9 cellular contexts compared by ENCODE assay signal in the genomic region with DNA sequence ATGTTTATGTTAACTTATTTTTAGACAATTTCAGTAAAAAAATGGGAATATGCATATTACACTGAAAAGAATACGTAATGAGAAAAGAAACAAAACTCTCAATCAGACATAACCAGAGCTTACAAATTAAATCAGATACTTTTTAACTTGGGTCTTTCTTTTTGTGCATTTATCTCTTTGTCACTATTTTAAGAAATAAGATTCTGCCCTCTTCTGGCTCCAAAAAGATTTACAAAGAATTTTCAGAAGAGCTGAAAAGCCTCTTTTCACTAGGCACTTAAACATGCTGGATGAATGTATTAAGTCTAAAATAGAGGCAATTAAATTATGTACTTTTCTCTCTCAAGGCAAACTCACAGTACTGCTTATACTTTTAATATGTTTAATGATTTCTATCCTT. TPM values are rescaled to one million over a fixed set of nuclear protein-coding genes. Genes with fewer than 3 reads are reported as not detected.
DNase-seq lines count a peak whose midpoint lies in the region; FAIRE-seq and TF ChIP-seq lines count a peak whose summit lies in the region.
"Had no signal": no experiment of that assay in that cellular context is flagged by ENCODE, and none has a peak within 500 bp of the region (broad histone marks: within the 10 kb centered on the region; RNA-seq: fewer than 3 reads in every experiment).

No MANE protein-coding gene starts in this region.

- CTCF ChIA-PET in activated CD4-positive, alpha-beta memory T cell treated with anti-CD3 and anti-CD28 coated beads, Interleukin-2, amount 10 ng/mL, durations not matched to agents 7 days and 5 days (lab: Charles Lee), result interaction anchor here (1.6 kb wide), 1 partner anchor 20 kb away, joined by 3 read pairs; no protein-coding TSS in a partner anchor

- H3K4me3 Mint-ChIP-seq in chondrocyte (ENCODE audit: unreplicated experiment), result no peak overlapping the region
- no peak overlapping the region for H3K4me3 Mint-ChIP-seq in nephron progenitor cell
- no peak overlapping the region for H3K4me3 Mint-ChIP-seq in activated CD4-positive, alpha-beta memory T cell treated with anti-CD3 and anti-CD28 coated beads, Interleukin-2, amount 10 ng/mL, durations not matched to agents 7 days and 5 days
- H3K4me3 Mint-ChIP-seq: activated CD4-positive, alpha-beta memory T cell treated with anti-CD3 and anti-CD28 coated beads for 36 hours; IgD-negative memory B cell had no signal

- no peaks in the 10 kb centered on the region for H3K9me3 Mint-ChIP-seq in chondrocyte (ENCODE audit: low read depth)
- no peaks in the 10 kb centered on the region for H3K9me3 Mint-ChIP-seq in nephron progenitor cell
- H3K9me3 Mint-ChIP-seq in activated CD4-positive, alpha-beta memory T cell treated with anti-CD3 and anti-CD28 coated beads, Interleukin-2, amount 10 ng/mL, durations not matched to agents 7 days and 5 days, result no peaks in the 10 kb centered on the region
- H3K9me3 Mint-ChIP-seq: activated CD4-positive, alpha-beta memory T cell treated with anti-CD3 and anti-CD28 coated beads for 36 hours; IgD-negative memory B cell had no signal

- DNase-seq in MV-4-11 (lab: John Stamatoyannopoulos, UW) (peak; percentile 27), chondrocyte (ENCODE audit: low spot score) (no peak), nephron progenitor cell (no peak), T-helper 1 cell (no peak), NCI-H2107 (lab: John Stamatoyannopoulos, UW) (no peak)
- DNase-seq in activated CD4-positive, alpha-beta memory T cell treated with anti-CD3 and anti-CD28 coated beads, Interleukin-2, amount 10 ng/mL, durations not matched to agents 7 days and 5 days, result no peak
- DNase-seq: activated CD4-positive, alpha-beta memory T cell treated with anti-CD3 and anti-CD28 coated beads for 36 hours had no signal

- POLR2A ChIA-PET in activated CD4-positive, alpha-beta memory T cell treated with anti-CD3 and anti-CD28 coated beads, Interleukin-2, amount 10 ng/mL, durations not matched to agents 7 days and 5 days (lab: Charles Lee), result no interaction called here

- H3K27ac Mint-ChIP-seq in chondrocyte (ENCODE audit: unreplicated experiment) (no peak overlapping the region), nephron progenitor cell (no peak overlapping the region)
- H3K27ac Mint-ChIP-seq in activated CD4-positive, alpha-beta memory T cell treated with anti-CD3 and anti-CD28 coated beads, Interleukin-2, amount 10 ng/mL, durations not matched to agents 7 days and 5 days, result no peak overlapping the region
- H3K27ac Mint-ChIP-seq: activated CD4-positive, alpha-beta memory T cell treated with anti-CD3 and anti-CD28 coated beads for 36 hours; IgD-negative memory B cell had no signal

- FAIRE-seq in G401.6 (lab: Jason Lieb, UNC), result peak; percentile 85

- TF ChIP-seq CTCF in chondrocyte (IDR thresholded peaks at IDR 0.05) (peak; percentile 82), nephron progenitor cell (IDR thresholded peaks at IDR 0.05) (peak; percentile 42)

- no peaks in the 10 kb centered on the region for H3K27me3 Mint-ChIP-seq in chondrocyte (ENCODE audit: low read depth)
- H3K27me3 Mint-ChIP-seq in nephron progenitor cell (ENCODE audit: low read depth, poor library complexity), result no peaks in the 10 kb centered on the region
- H3K27me3 Mint-ChIP-seq in activated CD4-positive, alpha-beta memory T cell treated with anti-CD3 and anti-CD28 coated beads, Interleukin-2, amount 10 ng/mL, durations not matched to agents 7 days and 5 days, result no peaks in the 10 kb centered on the region
- H3K27me3 Mint-ChIP-seq: activated CD4-positive, alpha-beta memory T cell treated with anti-CD3 and anti-CD28 coated beads for 36 hours; IgD-negative memory B cell had no signal

- peaks cover 20% of the 10 kb centered on the region for H3K4me1 Mint-ChIP-seq in chondrocyte (ENCODE audit: low read depth)
- H3K4me1 Mint-ChIP-seq in nephron progenitor cell, result no peaks in the 10 kb centered on the region
- no peaks in the 10 kb centered on the region for H3K4me1 Mint-ChIP-seq in activated CD4-positive, alpha-beta memory T cell treated with anti-CD3 and anti-CD28 coated beads, Interleukin-2, amount 10 ng/mL, durations not matched to agents 7 days and 5 days

- peaks cover 11% of the 10 kb centered on the region for H3K36me3 Mint-ChIP-seq in chondrocyte (ENCODE audit: low read depth)
- peaks cover 19% of the 10 kb centered on the region for H3K36me3 Mint-ChIP-seq in nephron progenitor cell (ENCODE audit: low read depth)
- H3K36me3 Mint-ChIP-seq in activated CD4-positive, alpha-beta memory T cell treated with anti-CD3 and anti-CD28 coated beads, Interleukin-2, amount 10 ng/mL, durations not matched to agents 7 days and 5 days (ENCODE audit: low read depth), result peaks cover 29% of the 10 kb centered on the region

RNA-seq across cellular contexts. Expression of a gene that starts 55.5 kb away (rescaled TPM):
- 15.3 to 21.1 TPM (median 15.9 TPM) in 3 replicates for total RNA-seq in chondrocyte
- total RNA-seq in activated CD4-positive, alpha-beta memory T cell treated with anti-CD3 and anti-CD28 coated beads, Interleukin-2, amount 10 ng/mL, durations not matched to agents 7 days and 5 days, result 10 to 100 TPM; 35.2 to 36.6 TPM
